In the genomic region with DNA sequence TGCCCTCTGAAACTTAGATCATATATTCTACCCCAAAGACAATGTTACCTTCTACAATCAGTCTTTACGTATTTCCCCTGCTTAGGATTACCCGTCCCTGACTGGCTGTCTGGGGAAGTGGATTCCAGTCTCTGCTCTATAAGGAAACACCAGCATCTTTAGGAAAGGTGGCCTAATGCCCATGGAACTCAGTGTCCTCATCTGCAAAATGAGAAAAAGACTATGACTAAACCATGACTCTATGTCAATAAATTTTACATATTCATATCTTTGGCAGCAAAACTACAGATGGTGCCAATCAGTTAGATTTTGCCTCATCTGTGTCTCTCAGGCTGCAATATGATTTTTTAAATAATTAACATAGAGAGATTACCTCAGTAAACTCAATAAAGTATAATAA, we compare ENCODE assay signal across 15 cellular contexts.
"Had no signal": no experiment of that assay in that cellular context is flagged by ENCODE, and none has a peak within 500 bp of the region (broad histone marks: within the 10 kb centered on the region; RNA-seq: fewer than 3 reads in every experiment).

No MANE protein-coding gene starts in this region.

- H3K27me3 ChIP-seq: hepatocyte, spleen, transverse colon had no signal

- H3K36me3 ChIP-seq: transverse colon had no signal

- H3K27ac ChIP-seq: hepatocyte, spleen, transverse colon had no signal

- H3K4me2 ChIP-seq: hepatocyte had no signal

- H3K9me3 ChIP-seq: spleen, transverse colon had no signal

- H2AFZ ChIP-seq: hepatocyte had no signal

- H3K27me3 Mint-ChIP-seq: activated naive CD8-positive, alpha-beta T cell; naive thymus-derived CD4-positive, alpha-beta T cell; stimulated activated naive B cell treated with anti-CD40 and anti-IgM and Interleukin-4, amounts not matched to agents 10 μg/mL and 1 μg/mL and 100 μg/mL, for 72 hours had no signal

- ATAC-seq: naive thymus-derived CD4-positive, alpha-beta T cell; stimulated activated naive B cell treated with anti-CD40 and anti-IgM and Interleukin-4, amounts not matched to agents 10 μg/mL and 1 μg/mL and 100 μg/mL, for 72 hours had no signal

- DNase-seq: activated CD4-positive, CD25-positive, alpha-beta regulatory T cell; activated effector memory CD4-positive, alpha-beta T cell treated with Interleukin-2 at 50 U/mL for 16 hours; activated T-cell treated with anti-CD3 and anti-CD28 coated beads, Interleukin-2, amount 50 U/mL, for 1 hour; anterior cingulate cortex; naive thymus-derived CD4-positive, alpha-beta T cell; spleen; stimulated activated CD4-positive, alpha-beta T cell treated with anti-CD3 and anti-CD28 coated beads, Interleukin-1b, Interleukin-23, amount 100 ng/mL, for 48 hours; stimulated activated naive B cell treated with anti-CD40 and anti-IgM and Interleukin-4, amounts not matched to agents 10 μg/mL and 1 μg/mL and 100 μg/mL, for 72 hours; substantia nigra; T-helper 2 cell; transverse colon had no signal

- FAIRE-seq: TTC549 had no signal

- H3K27ac Mint-ChIP-seq: activated naive CD8-positive, alpha-beta T cell; naive thymus-derived CD4-positive, alpha-beta T cell; stimulated activated naive B cell treated with anti-CD40 and anti-IgM and Interleukin-4, amounts not matched to agents 10 μg/mL and 1 μg/mL and 100 μg/mL, for 72 hours had no signal

- H3K4me3 ChIP-seq: hepatocyte, lung, spleen, transverse colon had no signal

- H3K79me2 ChIP-seq: hepatocyte had no signal

- H3K4me1 Mint-ChIP-seq: stimulated activated naive B cell treated with anti-CD40 and anti-IgM and Interleukin-4, amounts not matched to agents 10 μg/mL and 1 μg/mL and 100 μg/mL, for 72 hours had no signal

- H3K4me3 Mint-ChIP-seq: activated naive CD8-positive, alpha-beta T cell; naive thymus-derived CD4-positive, alpha-beta T cell; stimulated activated naive B cell treated with anti-CD40 and anti-IgM and Interleukin-4, amounts not matched to agents 10 μg/mL and 1 μg/mL and 100 μg/mL, for 72 hours had no signal
